Comparison of ENCODE assay signal across 8 cellular contexts in the genomic region with DNA sequence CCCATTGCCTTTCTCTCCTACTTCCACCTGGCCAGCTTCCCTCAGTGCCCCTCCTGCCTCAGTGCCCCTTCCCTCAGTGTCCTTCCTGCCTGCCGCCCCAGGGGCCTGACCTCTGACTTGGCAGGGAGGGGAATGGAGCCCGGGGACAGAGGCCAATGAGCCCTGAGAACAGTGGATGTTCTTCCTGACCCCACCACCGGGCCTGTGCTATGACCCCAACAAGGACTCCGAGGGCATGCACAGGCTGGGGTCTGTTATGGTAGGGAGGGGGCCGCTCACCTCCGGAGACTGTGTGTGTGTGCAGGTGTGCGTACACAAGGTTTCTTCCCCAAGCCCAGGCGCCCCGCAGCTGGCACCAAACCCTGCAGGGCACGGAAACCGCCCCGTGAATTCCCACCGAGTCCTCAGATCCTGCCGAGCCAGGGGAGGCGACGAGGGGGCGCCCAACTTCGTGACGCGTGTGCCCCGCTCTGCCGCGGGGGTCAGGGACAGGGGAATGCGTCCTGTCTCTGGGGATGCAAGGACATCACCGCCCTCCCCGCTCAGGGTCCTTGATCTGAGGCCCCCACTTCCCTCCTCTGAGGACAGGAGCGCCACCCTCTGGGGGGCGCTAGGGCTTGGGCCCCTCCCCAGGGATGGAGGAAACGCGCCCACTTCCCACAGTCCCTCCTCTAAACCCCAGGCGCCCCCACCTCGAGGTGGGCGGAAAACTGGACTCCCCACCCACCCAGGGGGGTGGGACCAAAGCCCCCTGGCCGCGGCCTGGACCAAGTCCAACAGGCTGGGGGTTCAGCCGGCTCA. TPM values are rescaled to one million over a fixed set of nuclear protein-coding genes. Genes with fewer than 3 reads are reported as not detected.
DNase-seq lines count a peak whose midpoint lies in the region; ATAC-seq, FAIRE-seq and TF ChIP-seq lines count a peak whose summit lies in the region.
"Had no signal": no experiment of that assay in that cellular context is flagged by ENCODE, and none has a peak within 500 bp of the region (broad histone marks: within the 10 kb centered on the region; RNA-seq: fewer than 3 reads in every experiment).

No MANE protein-coding gene starts in this region.

- H3K4me1 ChIP-seq in ES-I3 (ENCODE audit: insufficient read depth, low read length), result peaks cover 26% of the 10 kb centered on the region
- peaks cover 6% of the 10 kb centered on the region for H3K4me1 ChIP-seq in prostate gland (replicated peaks)
- H3K4me1 ChIP-seq in foreskin keratinocyte, result no peaks in the 10 kb centered on the region

- WGBS in prostate gland, result 13% methylated on average over 18 of the region's 36 CpGs

- ATAC-seq in foreskin keratinocyte, result no peak

- no peak overlapping the region for H3K4me3 ChIP-seq in NB4 (ENCODE audit: low read depth, low read length)
- peak overlapping the region; percentile 30 for H3K4me3 ChIP-seq in fibroblast of pulmonary artery (replicated peaks; ENCODE audit: low read depth, low read length)
- H3K4me3 ChIP-seq in prostate gland, result peak overlapping the region; percentile 41 to 49

- DNase-seq in NB4 (ENCODE audit: low read depth) (no peak), fibroblast of pulmonary artery (ENCODE audit: low read depth) (no peak), prostate gland (ENCODE audit: low spot score) (no peak), foreskin keratinocyte (no peak), urothelium cell line (ENCODE audit: low spot score) (no peak), HuH-7.5 (ENCODE audit: low spot score) (no peak)
- DNase-seq: activated B cell treated with CpG ODN at 0.5 μM for 24 hours had no signal

- H3K9ac ChIP-seq in ES-I3 (ENCODE audit: low read depth, low read length), result peak overlapping the region; percentile 60; the same call in 1 of the 2 replicates

- no peaks in the 10 kb centered on the region for H3K36me3 ChIP-seq in ES-I3 (ENCODE audit: insufficient read depth, low read length)
- no peaks in the 10 kb centered on the region for H3K36me3 ChIP-seq in prostate gland

- H3K27ac ChIP-seq in prostate gland (peak overlapping the region in 1 of 2 donors; percentile 37), foreskin keratinocyte (no peak overlapping the region)

- TF ChIP-seq CTCF in NB4 (IDR thresholded peaks at IDR 0.05; ENCODE audit: low read depth, low read length) (peak; percentile 15), fibroblast of pulmonary artery (IDR thresholded peaks at IDR 0.05; ENCODE audit: low read length, missing control alignments) (no peak), prostate gland (IDR thresholded peaks at IDR 0.05) (no peak), foreskin keratinocyte (conservative IDR thresholded peaks at IDR 0.05) (no peak)

- no peak for FAIRE-seq in urothelium cell line (lab: Jason Lieb, UNC)

- H3K9me3 ChIP-seq in ES-I3 (ENCODE audit: control insufficient read depth, insufficient read depth, low read length), result no peaks in the 10 kb centered on the region
- no peaks in the 10 kb centered on the region for H3K9me3 ChIP-seq in prostate gland

- TF ChIP-seq POLR2A in NB4 (IDR thresholded peaks at IDR 0.05; ENCODE audit: extremely low read depth, insufficient read length) (no peak), prostate gland (IDR thresholded peaks at IDR 0.05) (no peak)

- no peaks in the 10 kb centered on the region for H3K27me3 ChIP-seq in prostate gland (replicated peaks; ENCODE audit: insufficient read depth)
- H3K27me3 ChIP-seq in foreskin keratinocyte, result peaks cover 79% of the 10 kb centered on the region

- intact Hi-C loops in prostate gland (cut with DNase I), result loop anchor here (10.0 kb wide), 1 partner anchor 434 kb away; no protein-coding TSS in a partner anchor

RNA-seq across cellular contexts. Expression of gene RAP1GAP, which starts 0.7 kb away (rescaled TPM):
- 10 to 100 TPM; 22.9 to 36.1 TPM for total RNA-seq in prostate gland
- 0.63 and 1.0 TPM in 2 replicates for total RNA-seq in foreskin keratinocyte
- 0.57 and 1.2 TPM in 2 replicates for polyA plus RNA-seq in foreskin keratinocyte

Comparison
In these comparisons a context has a peak if more than half of its experiments do, and no peak if none do; other contexts are left out.
1. RNA of gene RAP1GAP, which starts 0.7 kb away (total RNA-seq): 22.9 to 36.1 TPM in prostate gland; 0.63 to 1.0 TPM in foreskin keratinocyte; every median in the first group is over 10 times any median in the second.